In genomic region chr3:173865900-173866498, GRCh38 we compare ENCODE assay signal across 26 cellular contexts.
DNase-seq lines count a peak whose midpoint lies in the region; ATAC-seq and TF ChIP-seq lines count a peak whose summit lies in the region.
"Had no signal": no experiment of that assay in that cellular context is flagged by ENCODE, and none has a peak within 500 bp of the region (broad histone marks: within the 10 kb centered on the region; RNA-seq: fewer than 3 reads in every experiment).

No MANE protein-coding gene starts in this region.

- no peaks in the 10 kb centered on the region for H3K36me3 ChIP-seq in HUES6 (ENCODE audit: control insufficient read depth, insufficient read depth, low read length)
- H3K36me3 ChIP-seq in brain microvascular endothelial cell (replicated peaks) = no peaks in the 10 kb centered on the region
- H3K36me3 ChIP-seq: BLaER1, SJCRH30, tibial nerve had no signal

- H3K4me3 ChIP-seq in HUES6 (ENCODE audit: low read depth, low read length) (no peak overlapping the region; the same call in 1 of the 2 replicates), brain microvascular endothelial cell (ENCODE audit: low read depth, low read length) (no peak overlapping the region)
- H3K4me3 ChIP-seq: BLaER1, coronary artery, psoas muscle, SJCRH30, tibial nerve had no signal

- H3K4me1 Mint-ChIP-seq in WTC11 = peaks cover 36% of the 10 kb centered on the region
- H3K4me1 Mint-ChIP-seq: activated B cell treated with CpG ODN at 0.5 μM for 24 hours, IgD-negative memory B cell had no signal

- CTCF ChIA-PET in WTC11 (lab: Charles Lee) = no interaction called here

- peak; percentile 54 for DNase-seq in NCI-H1105 treated with DMSO at 0.1 percent for 48 hours (lab: John Stamatoyannopoulos, UW)
- DNase-seq in WTC11 (ENCODE audit: low spot score) = peak; percentile 58
- DNase-seq in iPS-NIHi7 (ENCODE audit: extremely low spot score) = peak; percentile 22
- no peak for DNase-seq in putamen (ENCODE audit: low spot score)
- DNase-seq in brain microvascular endothelial cell = no peak
- DNase-seq: activated B cell treated with CpG ODN at 0.5 μM for 24 hours; activated CD4-positive, alpha-beta T cell treated with anti-CD3 and anti-CD28 coated beads, Interleukin-2, amount 50 U/mL, for 1 hour; activated T-cell treated with anti-CD3 and anti-CD28 coated beads, Interleukin-2, amount 50 U/mL, for 48 hours; caudate nucleus; effector memory CD4-positive, alpha-beta T cell; left cardiac atrium; mammary epithelial cell; NCI-H187 treated with DMSO at 0.1 percent for 48 hours; NCI-H446 treated with DMSO at 0.1 percent for 48 hours; psoas muscle; SJCRH30; stimulated activated CD4-positive, alpha-beta T cell treated with anti-CD3 and anti-CD28 coated beads, Interleukin-4, amount 100 ng/mL, for 1 hour; T1000 had no signal

- H3K27ac ChIP-seq in HUES6 (ENCODE audit: low read depth, low read length) = peak overlapping the region; percentile 3; the same call in 1 of the 2 replicates
- no peak overlapping the region for H3K27ac ChIP-seq in brain microvascular endothelial cell
- H3K27ac ChIP-seq: BLaER1, coronary artery, epithelial cell of prostate, psoas muscle, SJCRH30, tibial nerve had no signal

- peak overlapping the region; percentile 94 for H3K27ac Mint-ChIP-seq in WTC11
- H3K27ac Mint-ChIP-seq: activated B cell treated with CpG ODN at 0.5 μM for 24 hours; IgD-negative memory B cell; natural killer cell treated with Interleukin-12 subunit alpha and Interleukin-12 subunit beta and Interleukin-15 and Interleukin-18, amount 100 ng/mL, for 72 hours had no signal

- no peak overlapping the region for H3K9ac ChIP-seq in HUES6 (ENCODE audit: low read length)
- H3K9ac ChIP-seq: BLaER1 had no signal

- ATAC-seq in WTC11 (peak; percentile 98), HG03442 (IDR thresholded peaks at IDR 0.05; ENCODE audit: unreplicated experiment) (no peak)
- ATAC-seq: left cardiac atrium; natural killer cell treated with Interleukin-12 subunit alpha and Interleukin-12 subunit beta and Interleukin-15 and Interleukin-18, amount 100 ng/mL, for 72 hours; psoas muscle had no signal

- POLR2A ChIA-PET in WTC11 (lab: Charles Lee) = no interaction called here

- H3K36me3 Mint-ChIP-seq in WTC11 = no peaks in the 10 kb centered on the region
- H3K36me3 Mint-ChIP-seq: IgD-negative memory B cell; natural killer cell treated with Interleukin-12 subunit alpha and Interleukin-12 subunit beta and Interleukin-15 and Interleukin-18, amount 100 ng/mL, for 72 hours had no signal

- H3K9me3 Mint-ChIP-seq in WTC11 = no peaks in the 10 kb centered on the region

- no peaks in the 10 kb centered on the region for H3K27me3 Mint-ChIP-seq in WTC11 (ENCODE audit: low read depth)
- H3K27me3 Mint-ChIP-seq: activated B cell treated with CpG ODN at 0.5 μM for 24 hours; IgD-negative memory B cell; natural killer cell treated with Interleukin-12 subunit alpha and Interleukin-12 subunit beta and Interleukin-15 and Interleukin-18, amount 100 ng/mL, for 72 hours had no signal

- H3K4me1 ChIP-seq in HUES6 (ENCODE audit: control insufficient read depth, insufficient read depth, low read length) = peaks cover 6% of the 10 kb centered on the region; the same call in 1 of the 2 replicates
- H3K4me1 ChIP-seq: BLaER1, psoas muscle, SJCRH30, tibial nerve had no signal

- H3K4me3 Mint-ChIP-seq in WTC11 = peak overlapping the region; percentile 30
- H3K4me3 Mint-ChIP-seq: activated B cell treated with CpG ODN at 0.5 μM for 24 hours; IgD-negative memory B cell; natural killer cell treated with Interleukin-12 subunit alpha and Interleukin-12 subunit beta and Interleukin-15 and Interleukin-18, amount 100 ng/mL, for 72 hours had no signal

- H3K27me3 ChIP-seq in HUES6 (ENCODE audit: control insufficient read depth, insufficient read depth, low read length) (no peaks in the 10 kb centered on the region), brain microvascular endothelial cell (replicated peaks) (no peaks in the 10 kb centered on the region)
- H3K27me3 ChIP-seq: BLaER1, SJCRH30, tibial nerve had no signal

- TF ChIP-seq CTCF in WTC11 (IDR thresholded peaks at IDR 0.05) (no peak), brain microvascular endothelial cell (IDR thresholded peaks at IDR 0.05; ENCODE audit: low read depth, low read length, missing control alignments) (no peak)

- H3K9me3 ChIP-seq in HUES6 (ENCODE audit: control insufficient read depth, insufficient read depth, low read depth, low read length) = no peaks in the 10 kb centered on the region
- H3K9me3 ChIP-seq: BLaER1, psoas muscle, SJCRH30, tibial nerve had no signal

- in situ Hi-C loops in brain microvascular endothelial cell (cut with HindIII; ENCODE audit: low pct_ligation_motif_present, low sequenced_read_pairs) = no loop called here

TF ChIP-seq in WTC11, 78 proteins besides CTCF, POLR2A, EP300 and RAD21:
- TF ChIP-seq SOX15 (CRISPR knock-in tag; IDR thresholded peaks at IDR 0.05) = no peak
- no peak for TF ChIP-seq FOXP1 (CRISPR knock-in tag; IDR thresholded peaks at IDR 0.05; ENCODE audit: borderline replicate concordance)
- no peak for TF ChIP-seq E2F1 (CRISPR knock-in tag; IDR thresholded peaks at IDR 0.05)
- no peak for TF ChIP-seq EMX1 (CRISPR knock-in tag; IDR thresholded peaks at IDR 0.05)
- TF ChIP-seq SMAD4 (CRISPR knock-in tag; IDR thresholded peaks at IDR 0.05) = no peak
- peak; percentile 28; the same call in 1 of the 2 replicates for TF ChIP-seq ZBTB21 (CRISPR knock-in tag; IDR thresholded peaks at IDR 0.05; ENCODE audit: borderline replicate concordance)

Comparison
In these comparisons a context has a peak if more than half of its experiments do, and no peak if none do; other contexts are left out.
1. DNase-seq: peak in NCI-H1105 treated with DMSO at 0.1 percent for 48 hours (single experiment), WTC11 (single experiment) and iPS-NIHi7 (single experiment); none in putamen (single experiment) and brain microvascular endothelial cell (single experiment).